ENCODE assay signal across 8 cellular contexts in the genomic region with DNA sequence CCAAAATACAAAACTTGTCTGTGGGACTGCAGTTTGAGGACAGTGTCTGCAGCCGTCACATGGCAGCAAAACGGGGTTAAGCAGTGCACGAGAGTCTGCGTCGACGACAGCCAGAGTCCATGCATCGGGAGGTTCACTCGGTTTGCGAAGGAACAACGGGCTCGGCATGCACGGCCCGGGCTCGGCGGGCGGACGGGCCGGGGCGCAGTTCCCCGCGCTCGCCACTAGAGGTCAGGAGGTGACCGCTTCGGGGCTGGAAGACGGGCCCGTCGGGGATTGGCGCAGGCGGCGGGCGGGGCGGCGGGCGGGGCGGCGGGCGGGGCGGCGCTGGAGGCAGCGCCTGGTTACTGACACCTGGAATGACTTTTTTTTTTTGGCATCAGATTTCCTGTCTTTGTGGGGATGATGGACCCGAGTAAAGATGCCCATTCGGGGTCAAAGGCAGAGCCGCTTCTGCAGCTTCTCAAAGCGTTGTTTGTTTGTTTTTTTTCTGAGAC. TPM values are rescaled to one million over a fixed set of nuclear protein-coding genes. Genes with fewer than 3 reads are reported as not detected.
DNase-seq lines count a peak whose midpoint lies in the region; ATAC-seq and TF ChIP-seq lines count a peak whose summit lies in the region.

No MANE protein-coding gene starts in this region.

- H3K27me3 ChIP-seq in CD4-positive, alpha-beta memory T cell (ENCODE audit: insufficient read depth, low read length), result no peaks in the 10 kb centered on the region

- H3K4me3 Mint-ChIP-seq in CD4-positive, alpha-beta memory T cell, result peak overlapping the region in 1 of 8 donors; percentile 49
- H3K4me3 Mint-ChIP-seq in activated CD4-positive, alpha-beta memory T cell treated with anti-CD3 and anti-CD28 coated beads for 36 hours, result no peak overlapping the region

- peak; percentile 73 to 85 (median 80) for DNase-seq in CD4-positive, alpha-beta memory T cell
- peak; percentile 38 for DNase-seq in NCI-H69 (lab: John Stamatoyannopoulos, UW)
- DNase-seq in activated CD4-positive, alpha-beta memory T cell treated with anti-CD3 and anti-CD28 coated beads for 36 hours, result peak; percentile 91
- DNase-seq in dermis blood vessel endothelial cell, result peak; percentile 83
- peak; percentile 67 to 84 for DNase-seq in lung microvascular endothelial cell (ENCODE audit: low read depth in 2 of 2)
- peak; percentile 77 to 82 (median 81) for DNase-seq in stimulated activated CD4-positive, alpha-beta T cell treated with anti-CD3 and anti-CD28 coated beads, TNF-alpha, amount 100 ng/mL, for 48 hours (ENCODE audit: low read depth in 3 of 3)

- H3K9me3 Mint-ChIP-seq in CD4-positive, alpha-beta memory T cell, result no peaks in the 10 kb centered on the region
- no peaks in the 10 kb centered on the region for H3K9me3 Mint-ChIP-seq in activated CD4-positive, alpha-beta memory T cell treated with anti-CD3 and anti-CD28 coated beads for 36 hours

- H3K4me1 Mint-ChIP-seq in CD4-positive, alpha-beta memory T cell, result peaks cover 0 to 2% (median under 1%) of the 10 kb centered on the region in 4 donors
- H3K4me1 Mint-ChIP-seq in activated CD4-positive, alpha-beta memory T cell treated with anti-CD3 and anti-CD28 coated beads for 36 hours (ENCODE audit: low read depth), result peaks cover 2% of the 10 kb centered on the region

- H3K36me3 Mint-ChIP-seq in CD4-positive, alpha-beta memory T cell, result no peaks in the 10 kb centered on the region
- no peaks in the 10 kb centered on the region for H3K36me3 Mint-ChIP-seq in activated CD4-positive, alpha-beta memory T cell treated with anti-CD3 and anti-CD28 coated beads for 36 hours

- peaks cover 0 to 3% of the 10 kb centered on the region in 2 donors for H3K27me3 Mint-ChIP-seq in CD4-positive, alpha-beta memory T cell
- no peaks in the 10 kb centered on the region for H3K27me3 Mint-ChIP-seq in activated CD4-positive, alpha-beta memory T cell treated with anti-CD3 and anti-CD28 coated beads for 36 hours

- H3K27ac Mint-ChIP-seq in CD4-positive, alpha-beta memory T cell, result no peak overlapping the region
- no peak overlapping the region for H3K27ac Mint-ChIP-seq in activated CD4-positive, alpha-beta memory T cell treated with anti-CD3 and anti-CD28 coated beads for 36 hours

- CTCF ChIA-PET in CD4-positive, alpha-beta memory T cell (lab: Charles Lee; ENCODE audit: partially characterized antibody), result interaction anchor here (0.7 to 3.6 kb wide), 3 partner anchors 243 to 1034 kb away, joined by 3 to 21 read pairs (median 3); no protein-coding TSS in a partner anchor
- CTCF ChIA-PET in HEK293 (lab: Yijun Ruan, JAX), result interaction anchor here (0.7 to 2.1 kb wide), 3 partner anchors 9 to 557 kb away, joined by 3 to 7 read pairs (median 4); no protein-coding TSS in a partner anchor
- CTCF ChIA-PET in activated CD4-positive, alpha-beta memory T cell treated with anti-CD3 and anti-CD28 coated beads for 36 hours (lab: Charles Lee), result interaction anchor here (1.3 kb wide), 1 partner anchor 856 kb away, joined by 3 read pairs; no protein-coding TSS in a partner anchor

- no peak for ATAC-seq in GM19463 (IDR thresholded peaks at IDR 0.05; ENCODE audit: unreplicated experiment)

- no peak overlapping the region for H3K4me3 ChIP-seq in CD4-positive, alpha-beta memory T cell (ENCODE audit: low read length in 2 of 2)
- no peak overlapping the region for H3K4me3 ChIP-seq in HEK293 (ENCODE audit: low read depth, low read length)

- no peak overlapping the region for H3K27ac ChIP-seq in CD4-positive, alpha-beta memory T cell (ENCODE audit: low read depth, low read length)
- H3K27ac ChIP-seq in HEK293 (ENCODE audit: extremely low read depth, low read depth, low read length), result no peak overlapping the region

- intact Hi-C loops in CD4-positive, alpha-beta memory T cell (cut with micrococcal nuclease), result loop anchor here (1.0 kb wide), 1 partner anchor 242 kb away; no protein-coding TSS in a partner anchor
- intact Hi-C loops in activated CD4-positive, alpha-beta memory T cell treated with anti-CD3 and anti-CD28 coated beads for 36 hours (cut with micrococcal nuclease), result no loop called here

- H3K36me3 ChIP-seq in CD4-positive, alpha-beta memory T cell (ENCODE audit: insufficient read depth, low read length), result no peaks in the 10 kb centered on the region
- H3K36me3 ChIP-seq in HEK293 (ENCODE audit: control insufficient read depth in 2 of 2, insufficient read depth in 1 of 2, low read length in 2 of 2), result no peaks in the 10 kb centered on the region

- H3K9me3 ChIP-seq in CD4-positive, alpha-beta memory T cell (ENCODE audit: control insufficient read depth in 1 of 2, low read length in 2 of 2), result no peaks in the 10 kb centered on the region
- no peaks in the 10 kb centered on the region for H3K9me3 ChIP-seq in HEK293 (ENCODE audit: control insufficient read depth, insufficient read depth, low read depth, low read length)

- peak; percentile 56; the same call in 1 of the 2 replicates for TF ChIP-seq CTCF in HEK293 (tag by site-specific recombination; IDR thresholded peaks at IDR 0.05)

- H3K4me1 ChIP-seq in CD4-positive, alpha-beta memory T cell (ENCODE audit: insufficient read depth, low read length), result peaks cover 4% of the 10 kb centered on the region
- no peaks in the 10 kb centered on the region for H3K4me1 ChIP-seq in HEK293 (ENCODE audit: control insufficient read depth, insufficient read depth, low read length)

- POLR2A ChIA-PET in CD4-positive, alpha-beta memory T cell (lab: Charles Lee; ENCODE audit: partially characterized antibody), result no interaction called here
- POLR2A ChIA-PET in HEK293 (lab: Yijun Ruan, JAX), result interaction anchor here (0.6 to 0.7 kb wide), 2 partner anchors 424 to 836 kb away, joined by 4 to 6 read pairs; no protein-coding TSS in a partner anchor
- POLR2A ChIA-PET in activated CD4-positive, alpha-beta memory T cell treated with anti-CD3 and anti-CD28 coated beads for 36 hours (lab: Charles Lee), result no interaction called here

TF ChIP-seq in HEK293, 187 proteins besides CTCF, POLR2A, EP300 and RAD21:
- TF ChIP-seq ZBTB8A (tag by site-specific recombination; IDR thresholded peaks at IDR 0.05), result peak; percentile 19; the same call in 1 of the 2 replicates
- TF ChIP-seq KLF8 (tag by site-specific recombination; IDR thresholded peaks at IDR 0.05), result peak; percentile 39; the same call in 1 of the 2 replicates
- TF ChIP-seq ZBTB20 (tag by site-specific recombination; IDR thresholded peaks at IDR 0.05), result 0 out of 2 replicates have a peak, but pooled peaks have one; percentile 34
- TF ChIP-seq SP7 (tag by site-specific recombination; IDR thresholded peaks at IDR 0.05), result 0 out of 2 replicates have a peak, but pooled peaks have one; percentile 12
- TF ChIP-seq ZNF394 (tag by site-specific recombination; IDR thresholded peaks at IDR 0.05; ENCODE audit: borderline replicate concordance), result no peak
- TF ChIP-seq ZNF654 (tag by site-specific recombination; IDR thresholded peaks at IDR 0.05; ENCODE audit: low read depth), result peak; percentile 48
- peak; percentile 83 for TF ChIP-seq ZBTB17 (tag by site-specific recombination; IDR thresholded peaks at IDR 0.05)
- TF ChIP-seq, protein P1, sequence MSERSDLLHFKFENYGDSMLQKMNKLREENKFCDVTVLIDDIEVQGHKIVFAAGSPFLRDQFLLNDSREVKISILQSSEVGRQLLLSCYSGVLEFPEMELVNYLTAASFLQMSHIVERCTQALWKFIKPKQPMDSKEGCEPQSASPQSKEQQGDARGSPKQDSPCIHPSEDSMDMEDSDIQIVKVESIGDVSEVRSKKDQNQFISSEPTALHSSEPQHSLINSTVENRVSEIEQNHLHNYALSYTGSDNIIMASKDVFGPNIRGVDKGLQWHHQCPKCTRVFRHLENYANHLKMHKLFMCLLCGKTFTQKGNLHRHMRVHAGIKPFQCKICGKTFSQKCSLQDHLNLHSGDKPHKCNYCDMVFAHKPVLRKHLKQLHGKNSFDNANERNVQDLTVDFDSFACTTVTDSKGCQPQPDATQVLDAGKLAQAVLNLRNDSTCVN (tag by site-specific recombination; optimal IDR thresholded peaks at IDR 0.05), result peak; percentile 15
- peak; percentile 74; the same call in 1 of the 2 replicates for TF ChIP-seq KLF10 (tag by site-specific recombination; IDR thresholded peaks at IDR 0.05)
- no peak for TF ChIP-seq ZNF140 (tag by site-specific recombination; IDR thresholded peaks at IDR 0.05)

RNA-seq across cellular contexts. Expression of gene SCGB1C2, which starts 6.5 kb away (rescaled TPM):
- not detected for total RNA-seq in CD4-positive, alpha-beta memory T cell
- not detected for polyA plus RNA-seq in CD4-positive, alpha-beta memory T cell
- not detected for total RNA-seq in activated CD4-positive, alpha-beta memory T cell treated with anti-CD3 and anti-CD28 coated beads for 36 hours
- not detected in 2 replicates for total RNA-seq in dermis blood vessel endothelial cell
- total RNA-seq in lung microvascular endothelial cell, result not detected in 2 replicates

RNA-seq across cellular contexts. Expression of gene DOC2B, which starts 37.6 kb away (rescaled TPM):
- under 1 TPM in 1 of 2 experiments, not detected in 1; 0.06 TPM for total RNA-seq in CD4-positive, alpha-beta memory T cell
- polyA plus RNA-seq in CD4-positive, alpha-beta memory T cell, result not detected
- under 1 TPM; 0.02 to 0.12 TPM for total RNA-seq in activated CD4-positive, alpha-beta memory T cell treated with anti-CD3 and anti-CD28 coated beads for 36 hours
- total RNA-seq in dermis blood vessel endothelial cell (20.6 and 57.9 TPM in 2 replicates), lung microvascular endothelial cell (5.9 and 37.9 TPM in 2 replicates)

Comparison
In these comparisons a context has a peak if more than half of its experiments do, and no peak if none do; other contexts are left out.
1. DNase-seq: peak in every context shown above with its lines; median percentile 91 in activated CD4-positive, alpha-beta memory T cell treated with anti-CD3 and anti-CD28 coated beads for 36 hours; 83 in dermis blood vessel endothelial cell; 81 in stimulated activated CD4-positive, alpha-beta T cell treated with anti-CD3 and anti-CD28 coated beads, TNF-alpha, amount 100 ng/mL, for 48 hours; 80 in CD4-positive, alpha-beta memory T cell; 76 in lung microvascular endothelial cell; 38 in NCI-H69.